ENCODE assay signal across 11 cellular contexts in genomic region chr1:58779059-58779754, GRCh38. TPM values are rescaled to one million over a fixed set of nuclear protein-coding genes. Genes with fewer than 3 reads are reported as not detected.
DNase-seq lines count a peak whose midpoint lies in the region; TF ChIP-seq lines count a peak whose summit lies in the region.
"Had no signal": no experiment of that assay in that cellular context is flagged by ENCODE, and none has a peak within 500 bp of the region (broad histone marks: within the 10 kb centered on the region; RNA-seq: fewer than 3 reads in every experiment).

No MANE protein-coding gene starts in this region.

- DNase-seq in AG10803 (ENCODE audit: low read depth) = peak; percentile 9
- no peak for DNase-seq in MG63
- DNase-seq in dermis blood vessel endothelial cell = peak; percentile 34
- no peak for DNase-seq in hypothalamus (lab: John Stamatoyannopoulos, UW)
- DNase-seq in osteocyte (ENCODE audit: extremely low spot score, unreplicated experiment) = no peak
- no peak for DNase-seq in lower leg skin (ENCODE audit: low spot score in 2 of 2)
- DNase-seq in BE2C = no peak
- DNase-seq: activated CD8-positive, alpha-beta memory T cell treated with anti-CD3 and anti-CD28 coated beads, Interleukin-2, amount 50 U/mL, for 4 hours; NCI-H1436 treated with DMSO at 0.1 percent for 48 hours; OCI-M1 had no signal

- H3K27me3 Mint-ChIP-seq in nephron (ENCODE audit: low read depth) (no peaks in the 10 kb centered on the region), osteocyte (ENCODE audit: unreplicated experiment) (no peaks in the 10 kb centered on the region)

- H3K4me1 Mint-ChIP-seq in nephron (peaks cover 22% of the 10 kb centered on the region), osteocyte (ENCODE audit: unreplicated experiment) (peaks cover 25% of the 10 kb centered on the region)

- no peaks in the 10 kb centered on the region for H3K9me3 ChIP-seq in MG63
- H3K9me3 ChIP-seq in BE2C = no peaks in the 10 kb centered on the region

- H3K27me3 ChIP-seq in MG63 = no peaks in the 10 kb centered on the region
- no peaks in the 10 kb centered on the region for H3K27me3 ChIP-seq in BE2C

- intact Hi-C loops in lower leg skin (cut with DNase I; ENCODE audit: low total_unique reads) = no loop called here

- no peak for TF ChIP-seq CTCF in AG10803 (conservative IDR thresholded peaks at IDR 0.05; ENCODE audit: low read length)
- TF ChIP-seq CTCF in nephron (IDR thresholded peaks at IDR 0.05; ENCODE audit: unreplicated experiment in 3 of 3) = no peak
- TF ChIP-seq CTCF in osteocyte (IDR thresholded peaks at IDR 0.05) = no peak
- no peak for TF ChIP-seq CTCF in lower leg skin (IDR thresholded peaks at IDR 0.05)
- TF ChIP-seq CTCF in BE2C (IDR thresholded peaks at IDR 0.05; ENCODE audit: low read depth, low read length) = no peak

- WGBS in lower leg skin, 2 donors = 37 to 56% methylated on average over 2 of the region's 2 CpGs

- H3K4me3 ChIP-seq in AG10803 (ENCODE audit: low read length) = no peak overlapping the region
- peak overlapping the region; percentile 93 for H3K4me3 ChIP-seq in MG63
- no peak overlapping the region for H3K4me3 ChIP-seq in lower leg skin (ENCODE audit: low read depth, poor library complexity, severe bottlenecking)
- no peak overlapping the region for H3K4me3 ChIP-seq in BE2C (ENCODE audit: low read depth, low read length)

- no peaks in the 10 kb centered on the region for H3K9me3 Mint-ChIP-seq in nephron
- H3K9me3 Mint-ChIP-seq in osteocyte (ENCODE audit: unreplicated experiment) = no peaks in the 10 kb centered on the region

- TF ChIP-seq POLR2A in lower leg skin (IDR thresholded peaks at IDR 0.05) = no peak

- peaks cover 32% of the 10 kb centered on the region for H3K36me3 ChIP-seq in MG63
- peaks cover 11% of the 10 kb centered on the region for H3K36me3 ChIP-seq in BE2C

- no peaks in the 10 kb centered on the region for H3K4me1 ChIP-seq in BE2C

- H3K36me3 Mint-ChIP-seq in nephron (ENCODE audit: low read depth) (peaks cover 25% of the 10 kb centered on the region), osteocyte (ENCODE audit: unreplicated experiment) (peaks cover 13% of the 10 kb centered on the region)

- H3K4me3 Mint-ChIP-seq in nephron (peak overlapping the region; percentile 91 to 95 (median 92)), osteocyte (ENCODE audit: unreplicated experiment) (no peak overlapping the region)

- H3K27ac Mint-ChIP-seq in nephron = peak overlapping the region; percentile 35 to 85 (median 73)
- no peak overlapping the region for H3K27ac Mint-ChIP-seq in osteocyte (ENCODE audit: unreplicated experiment)

RNA-seq across cellular contexts. Expression of gene JUN, which starts 4.6 kb away (rescaled TPM):
- 104 and 126 TPM in 2 replicates for total RNA-seq in MG63 (2014; rRNA removed; shearing (Covaris generic); ENCODE audit: low replicate concordance)
- total RNA-seq in dermis blood vessel endothelial cell (73.5 and 159 TPM in 2 replicates), osteocyte (115 and 134 TPM in 2 replicates), lower leg skin (100 to 1,000 TPM in 3 of 4 donors, 10 to 100 TPM in 1; 93.8 to 589 (median 205) TPM)
- 26.6 TPM for polyA plus RNA-seq in BE2C (2012; ENCODE audit: insufficient read depth, insufficient read length, low read depth)

Comparison
In these comparisons a context has a peak if more than half of its experiments do, and no peak if none do; other contexts are left out.
1. DNase-seq: peak in AG10803 (single experiment) and dermis blood vessel endothelial cell (single experiment); none in MG63 (single experiment), hypothalamus (0 of 51), osteocyte (single experiment), lower leg skin (0 of 2) and BE2C (single experiment).